13 cellular contexts compared by ENCODE assay signal in genomic region chr3:4780545-4780957, GRCh38.
"Had no signal": no experiment of that assay in that cellular context is flagged by ENCODE, and none has a peak within 500 bp of the region (broad histone marks: within the 10 kb centered on the region; RNA-seq: fewer than 3 reads in every experiment).

No MANE protein-coding gene starts in this region.

- H3K9me3 Mint-ChIP-seq: activated T-cell treated with anti-CD3 and anti-CD28 coated beads, Interleukin-2, amount 50 U/mL, for 24 hours had no signal

- H3K4me1 Mint-ChIP-seq: neural progenitor cell had no signal

- H3K9me3 ChIP-seq: colonic mucosa, pancreas, uterus had no signal

- H3K4me3 ChIP-seq: colonic mucosa, neural progenitor cell, pancreas, skin epidermis, uterus had no signal

- H3K36me3 ChIP-seq: colonic mucosa, neural progenitor cell, pancreas, uterus had no signal

- H3K27ac Mint-ChIP-seq: activated T-cell treated with anti-CD3 and anti-CD28 coated beads, Interleukin-2, amount 50 U/mL, for 24 hours; neural progenitor cell had no signal

- H3K27me3 Mint-ChIP-seq: activated T-cell treated with anti-CD3 and anti-CD28 coated beads, Interleukin-2, amount 50 U/mL, for 24 hours had no signal

- DNase-seq: activated CD4-positive, alpha-beta T cell treated with anti-CD3 and anti-CD28 coated beads, Interleukin-2, amount 50 U/mL, for 1 hour; activated CD4-positive, CD25-positive, alpha-beta regulatory T cell; activated gamma-delta T cell treated with Interleukin-2 at 50 U/mL for 16 hours; activated T-cell treated with anti-CD3 and anti-CD28 coated beads, Interleukin-2, amount 50 U/mL, for 24 hours; colonic mucosa; effector memory CD4-positive, alpha-beta T cell; left cardiac atrium; mesenchymal stem cell; pancreas; stimulated activated CD4-positive, alpha-beta T cell treated with anti-CD3 and anti-CD28 coated beads, Interleukin-4, amount 100 ng/mL, for 4 hours; uterus had no signal

- H3K27ac ChIP-seq: colonic mucosa, neural progenitor cell, pancreas, skin epidermis had no signal

- H3K4me3 Mint-ChIP-seq: activated T-cell treated with anti-CD3 and anti-CD28 coated beads, Interleukin-2, amount 50 U/mL, for 24 hours; neural progenitor cell had no signal

- ATAC-seq: pancreas had no signal

- H3K27me3 ChIP-seq: colonic mucosa, neural progenitor cell, pancreas, uterus had no signal
